In the genomic region with DNA sequence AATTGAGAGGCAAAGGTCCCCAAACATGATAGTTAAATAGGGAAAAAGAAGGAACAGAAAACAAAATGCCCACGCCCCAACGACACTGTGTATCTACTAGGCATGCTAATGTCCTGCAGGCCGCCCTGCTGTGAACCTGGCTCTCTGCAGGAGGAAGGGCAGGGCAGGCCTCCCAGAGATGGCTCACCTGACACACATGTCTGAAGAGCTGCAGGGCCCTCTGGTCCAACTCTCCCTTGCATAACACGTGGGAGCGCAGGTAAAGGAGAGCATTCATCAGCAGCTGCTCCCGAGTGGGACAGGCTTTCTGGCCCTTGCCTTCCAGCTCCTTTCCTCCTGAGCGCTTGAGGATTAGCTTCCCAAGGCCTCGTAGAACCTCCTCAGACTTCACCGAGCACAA, we compare ENCODE assay signal across 18 cellular contexts. TPM values are rescaled to one million over a fixed set of nuclear protein-coding genes. Genes with fewer than 3 reads are reported as not detected.
DNase-seq lines count a peak whose midpoint lies in the region; ATAC-seq, FAIRE-seq and TF ChIP-seq lines count a peak whose summit lies in the region.
"Had no signal": no experiment of that assay in that cellular context is flagged by ENCODE, and none has a peak within 500 bp of the region (broad histone marks: within the 10 kb centered on the region; RNA-seq: fewer than 3 reads in every experiment).

No MANE protein-coding gene starts in this region.

- H3K4me3 ChIP-seq in GM23338, result no peak overlapping the region
- no peak overlapping the region for H3K4me3 ChIP-seq in HUES64 (ENCODE audit: low read length)
- no peak overlapping the region for H3K4me3 ChIP-seq in iPS-18a (ENCODE audit: low read length)
- H3K4me3 ChIP-seq in mesendoderm (ENCODE audit: low read length), result no peak overlapping the region
- no peak overlapping the region for H3K4me3 ChIP-seq in kidney (ENCODE audit: low read length in 2 of 2)
- no peak overlapping the region for H3K4me3 ChIP-seq in body of pancreas
- H3K4me3 ChIP-seq: HAP-1 had no signal

- peaks cover 9% of the 10 kb centered on the region for H3K27me3 Mint-ChIP-seq in GM23338 (ENCODE audit: insufficient read depth, low read depth, poor library complexity)
- H3K27me3 Mint-ChIP-seq: B cell; CD4-positive, alpha-beta T cell had no signal

- no peak overlapping the region for H3K4ac ChIP-seq in mesendoderm (ENCODE audit: low read depth, low read length)

- no peak for TF ChIP-seq CTCF in GM23338 (conservative IDR thresholded peaks at IDR 0.05; ENCODE audit: low read depth in 2 of 2)
- no peak for TF ChIP-seq CTCF in kidney (IDR thresholded peaks at IDR 0.05; ENCODE audit: borderline replicate concordance, extremely low read depth, insufficient read depth)
- TF ChIP-seq CTCF in body of pancreas (IDR thresholded peaks at IDR 0.05), result no peak
- no peak for TF ChIP-seq CTCF in GM13976 (IDR thresholded peaks at IDR 0.05; ENCODE audit: borderline replicate concordance, control extremely low read depth, extremely low read depth, insufficient read depth, missing control alignments)

- TF ChIP-seq POLR2A in body of pancreas (IDR thresholded peaks at IDR 0.05), result no peak

- in situ Hi-C loops in GM13976 (cut with MboI; ENCODE audit: low sequenced_read_pairs, unreplicated experiment), result no loop called here

- H3K9me2 ChIP-seq in GM23338 (ENCODE audit: insufficient read depth), result no peaks in the 10 kb centered on the region

- H3K79me2 ChIP-seq in GM23338 (replicated peaks; ENCODE audit: insufficient read depth) (peaks cover 9% of the 10 kb centered on the region; the same call in 1 of the 2 replicates), mesendoderm (ENCODE audit: control insufficient read depth, insufficient read depth, low read length) (no peaks in the 10 kb centered on the region)

- intact Hi-C loops in kidney (cut with DNase I), result no loop called here
- intact Hi-C loops in body of pancreas (cut with DNase I), result no loop called here

- DNase-seq in GM23338 (ENCODE audit: low spot score) (peak; percentile 38), mesendoderm (peak; percentile 61), kidney (no peak), body of pancreas (no peak), HTR-8/SVneo (ENCODE audit: insufficient read length, low spot score) (no peak), GM13976 (ENCODE audit: low spot score) (no peak)
- DNase-seq: ACHN; Calu3; CD4-positive, alpha-beta T cell; DMS 273 treated with DMSO at 0.1 percent for 48 hours; IMR-90; KBM-7 had no signal

- H3K27me3 ChIP-seq in GM23338 (ENCODE audit: insufficient read depth) (no peaks in the 10 kb centered on the region), HUES64 (ENCODE audit: insufficient read depth, low read length) (no peaks in the 10 kb centered on the region), iPS-18a (ENCODE audit: control insufficient read depth, insufficient read depth, low read length) (no peaks in the 10 kb centered on the region), mesendoderm (ENCODE audit: insufficient read depth, low read length, poor library complexity) (no peaks in the 10 kb centered on the region), body of pancreas (no peaks in the 10 kb centered on the region)

- no peak overlapping the region for H3K23ac ChIP-seq in mesendoderm (ENCODE audit: low read length)

- FAIRE-seq in kidney (lab: Jason Lieb, UNC) (no peak), HTR-8/SVneo (lab: Jason Lieb, UNC) (no peak)
- FAIRE-seq: G401.6, GM12891 had no signal

- no peak overlapping the region for H4K5ac ChIP-seq in mesendoderm (ENCODE audit: low read length)

- no peaks in the 10 kb centered on the region for H3K9me3 ChIP-seq in HUES64 (ENCODE audit: insufficient read depth, low read depth, low read length)
- no peaks in the 10 kb centered on the region for H3K9me3 ChIP-seq in iPS-18a (ENCODE audit: control insufficient read depth, low read depth, low read length)
- no peaks in the 10 kb centered on the region for H3K9me3 ChIP-seq in kidney (ENCODE audit: control insufficient read depth in 1 of 2, low read length in 2 of 2)
- no peaks in the 10 kb centered on the region for H3K9me3 ChIP-seq in body of pancreas
- H3K9me3 ChIP-seq: HAP-1 had no signal

- H3K27ac ChIP-seq in GM23338 (ENCODE audit: low read depth), result peak overlapping the region; percentile 96
- peak overlapping the region; percentile 84; the same call in 1 of the 2 replicates for H3K27ac ChIP-seq in HUES64 (ENCODE audit: low read depth, low read length)
- H3K27ac ChIP-seq in iPS-18a (ENCODE audit: low read length), result peak overlapping the region; percentile 72
- H3K27ac ChIP-seq in mesendoderm (ENCODE audit: low read depth, low read length), result peak overlapping the region; percentile 29
- no peak overlapping the region for H3K27ac ChIP-seq in kidney (ENCODE audit: low read depth in 2 of 2, low read length in 2 of 2)
- H3K27ac ChIP-seq in body of pancreas, result no peak overlapping the region

- no peak overlapping the region for H2BK120ac ChIP-seq in mesendoderm (ENCODE audit: low read depth, low read length)

- H4K20me1 ChIP-seq in GM23338 (replicated peaks; ENCODE audit: insufficient read depth), result no peaks in the 10 kb centered on the region

- peaks cover 4% of the 10 kb centered on the region for H3K79me1 ChIP-seq in mesendoderm (ENCODE audit: low read length)

- H3K18ac ChIP-seq in mesendoderm (ENCODE audit: low read length), result peak overlapping the region; percentile 5

- no peak overlapping the region for H2AK5ac ChIP-seq in mesendoderm (ENCODE audit: low read length)

- peaks cover 1% of the 10 kb centered on the region; the same call in 1 of the 2 replicates for H3F3A ChIP-seq in GM23338 (replicated peaks; ENCODE audit: low read depth)

- 80% methylated on average over 9 of the region's 9 CpGs for WGBS in HUES64
- WGBS in mesendoderm (ENCODE audit: extremely low coverage, insufficient coverage, low lambda C conversion rate), result no CpG with 5 or more reads among the region's 9 CpGs
- WGBS in body of pancreas, 2 donors, result 82% methylated on average over 3 to 9 of the region's 9 CpGs

- no peak overlapping the region for H2BK5ac ChIP-seq in mesendoderm (ENCODE audit: low read length)

- no peak overlapping the region for H2BK15ac ChIP-seq in mesendoderm (replicated peaks; ENCODE audit: low read depth)

- H2AFZ ChIP-seq in GM23338, result no peak overlapping the region

- peak overlapping the region; percentile 92 for H3K27ac Mint-ChIP-seq in GM23338
- H3K27ac Mint-ChIP-seq: B cell had no signal

- H3K4me2 ChIP-seq in GM23338, result peak overlapping the region; percentile 53
- no peak overlapping the region for H3K4me2 ChIP-seq in mesendoderm (ENCODE audit: low read length)

- peaks cover 60% of the 10 kb centered on the region for H3K4me1 Mint-ChIP-seq in GM23338

- H4K8ac ChIP-seq in mesendoderm (ENCODE audit: low read depth, low read length), result no peak overlapping the region

- H3K9me3 Mint-ChIP-seq in GM23338, result no peaks in the 10 kb centered on the region; the same call in 2 of the 3 replicates
- H3K9me3 Mint-ChIP-seq: CD4-positive, alpha-beta T cell had no signal

- H3K36me3 Mint-ChIP-seq in GM23338 (ENCODE audit: low read depth), result peaks cover 97% of the 10 kb centered on the region

- H3K36me3 ChIP-seq in GM23338 (ENCODE audit: insufficient read depth) (peaks cover 54% of the 10 kb centered on the region), HUES64 (ENCODE audit: insufficient read depth, low read length) (peaks cover 99% of the 10 kb centered on the region), iPS-18a (ENCODE audit: control insufficient read depth, low read depth, low read length) (peaks cover 84% of the 10 kb centered on the region), mesendoderm (ENCODE audit: control insufficient read depth, insufficient read depth, low read length) (peaks cover 26% of the 10 kb centered on the region), kidney (ENCODE audit: control insufficient read depth in 1 of 2, insufficient read depth in 2 of 2, low read length in 2 of 2) (peaks cover 56 to 61% of the 10 kb centered on the region in 2 donors), body of pancreas (replicated peaks in 1 of 2; ENCODE audit: insufficient read depth in 1 of 2, low read depth in 2 of 2) (peaks cover 0 to 35% of the 10 kb centered on the region in 2 donors)

- peak overlapping the region; percentile 51 for H3K56ac ChIP-seq in mesendoderm (ENCODE audit: low read length)

- H3K4me3 Mint-ChIP-seq in GM23338, result no peak overlapping the region
- H3K4me3 Mint-ChIP-seq: B cell; CD4-positive, alpha-beta T cell had no signal

- ATAC-seq in GM23338, result peak; percentile 49
- ATAC-seq in body of pancreas, result no peak

- H3K9ac ChIP-seq in HUES64 (ENCODE audit: low read depth, low read length) (no peak overlapping the region), iPS-18a (ENCODE audit: low read length) (no peak overlapping the region), mesendoderm (ENCODE audit: low read length) (no peak overlapping the region), kidney (ENCODE audit: low read length in 2 of 2) (no peak overlapping the region)

- H3K4me1 ChIP-seq in GM23338 (ENCODE audit: insufficient read depth), result peaks cover 42% of the 10 kb centered on the region
- H3K4me1 ChIP-seq in HUES64 (ENCODE audit: insufficient read depth, low read length), result peaks cover 46% of the 10 kb centered on the region
- H3K4me1 ChIP-seq in iPS-18a (ENCODE audit: control insufficient read depth, low read depth, low read length), result peaks cover 43% of the 10 kb centered on the region
- peaks cover 13% of the 10 kb centered on the region for H3K4me1 ChIP-seq in mesendoderm (ENCODE audit: control insufficient read depth, low read depth, low read length)
- no peaks in the 10 kb centered on the region for H3K4me1 ChIP-seq in kidney (ENCODE audit: control insufficient read depth in 1 of 2, insufficient read depth in 1 of 2, low read depth in 1 of 2, low read length in 2 of 2)
- H3K4me1 ChIP-seq in body of pancreas, result no peaks in the 10 kb centered on the region
- H3K4me1 ChIP-seq: HAP-1 had no signal

TF ChIP-seq in GM23338, 12 proteins besides CTCF, POLR2A, EP300 and RAD21:
- TF ChIP-seq CREB1 (CRISPR knock-in tag; IDR thresholded peaks at IDR 0.05; ENCODE audit: low read depth), result no peak
- no peak for TF ChIP-seq ZNF331 (CRISPR knock-in tag; IDR thresholded peaks at IDR 0.05; ENCODE audit: low read depth)
- no peak for TF ChIP-seq EZH2 (IDR thresholded peaks at IDR 0.05; ENCODE audit: low read depth, unreplicated experiment)

RNA-seq across cellular contexts. Expression of a gene that starts 53.7 kb away (rescaled TPM):
- total RNA-seq in GM23338 (2014; rRNA removed; shearing (Covaris generic)), result 13.0 and 20.3 TPM in 2 replicates
- polyA plus RNA-seq in GM23338 (2016; fragmentation: Nextera tagmentation; extraction: Ambion mirVana) (48.9 and 67.3 TPM in 2 replicates), kidney (ENCODE audit: insufficient read depth, low read depth, low replicate concordance) (22.6 TPM)
- polyA plus RNA-seq in HUES64 (2013, experiment 1 of 2), result 23.0 TPM
- polyA plus RNA-seq in HUES64 (2013, experiment 2 of 2), result 29.7 TPM
- polyA plus RNA-seq in mesendoderm (2013, experiment 1 of 2), result 30.4 TPM
- polyA plus RNA-seq in mesendoderm (2013, experiment 2 of 2), result 30.0 TPM
- total RNA-seq in kidney (42.8 TPM), body of pancreas (10 to 100 TPM in 1 of 2 donors, 1 to 10 TPM in 1; 8.0 to 13.8 TPM)

Comparison
In these comparisons a context has a peak if more than half of its experiments do, and no peak if none do; other contexts are left out.
1. DNase-seq: peak in GM23338 (single experiment) and mesendoderm (single experiment); none in kidney (single experiment), body of pancreas (0 of 4), HTR-8/SVneo (single experiment) and GM13976 (single experiment).
2. H3K27ac ChIP-seq: peak in GM23338 (single experiment), HUES64 (single experiment), iPS-18a (single experiment) and mesendoderm (single experiment); none in kidney (0 of 2) and body of pancreas (0 of 4).